8 cellular contexts compared by ENCODE assay signal in the genomic region with DNA sequence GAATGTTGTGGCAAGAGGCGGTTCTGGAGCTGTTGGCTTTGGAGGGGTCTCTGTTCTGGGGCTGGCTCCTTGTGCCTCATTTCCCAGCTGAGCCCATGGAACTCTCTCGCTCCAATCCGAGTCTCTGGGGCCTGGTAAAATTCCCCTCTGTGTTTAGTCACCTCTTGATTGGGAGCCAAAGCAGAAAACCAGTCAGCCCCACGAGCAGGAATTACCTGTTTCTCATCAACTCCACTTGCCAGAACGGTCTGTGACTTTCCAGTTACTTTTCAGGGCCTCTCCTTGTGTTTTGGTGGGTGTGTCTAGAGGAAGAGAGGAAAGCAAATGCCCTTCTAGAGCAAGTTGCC. TPM values are rescaled to one million over a fixed set of nuclear protein-coding genes. Genes with fewer than 3 reads are reported as not detected.
DNase-seq lines count a peak whose midpoint lies in the region; ATAC-seq, FAIRE-seq and TF ChIP-seq lines count a peak whose summit lies in the region.

No MANE protein-coding gene starts in this region.

- H2AFZ ChIP-seq in GM12878 (ENCODE audit: control insufficient read depth, low read depth, low read length) (peak overlapping the region; percentile 80), HepG2 (ENCODE audit: low read length) (peak overlapping the region; percentile 67)

- no peak for TF ChIP-seq RAD21 in GM12878 (IDR thresholded peaks at IDR 0.05; ENCODE audit: insufficient read depth, low read depth, low read length)
- no peak for TF ChIP-seq RAD21 in HepG2 (CRISPR knock-in tag; IDR thresholded peaks at IDR 0.05)

- SMC1A ChIA-PET in GM12878 (lab: Charles Lee; ENCODE audit: uncharacterized antibody, unreplicated experiment) = interaction anchor here (1.0 kb wide), 1 partner anchor 117 kb away, joined by 3 read pairs; no protein-coding TSS in a partner anchor

- peak; percentile 2 for ATAC-seq in CD8-positive, alpha-beta T cell
- ATAC-seq in GM12878 = no peak
- peak; percentile 15 for ATAC-seq in HepG2
- ATAC-seq in HG02981 (IDR thresholded peaks at IDR 0.05; ENCODE audit: unreplicated experiment) = no peak
- no peak for ATAC-seq in HG02763 (IDR thresholded peaks at IDR 0.05; ENCODE audit: unreplicated experiment)

- FAIRE-seq in GM12878 (lab: Jason Lieb, UNC) (no peak), HepG2 (lab: Jason Lieb, UNC) (no peak)

- peak overlapping the region; percentile 54 for H3K27ac ChIP-seq in CD8-positive, alpha-beta T cell (ENCODE audit: low read depth, low read length)
- peak overlapping the region; percentile 80 for H3K27ac ChIP-seq in GM12878 (ENCODE audit: control insufficient read depth, insufficient read depth)
- H3K27ac ChIP-seq in HepG2 (ENCODE audit: extremely low read length, insufficient read depth, low read length) = peak overlapping the region; percentile 67
- H3K27ac ChIP-seq in thyroid gland = peak overlapping the region; percentile 94 to 99 (median 96)

- CTCF ChIA-PET in CD8-positive, alpha-beta T cell (lab: Charles Lee) = interaction anchor here (0.7 to 19.0 kb wide), 6 partner anchors 10 to 389 kb away, joined by 3 to 308 read pairs (median 5); a partner anchor contains a TSS
- CTCF ChIA-PET in GM12878 (lab: Yijun Ruan, JAX) (interaction anchor here (5.3 to 10.5 kb wide), 3 partner anchors 12 to 411 kb away, joined by 40 to 106 read pairs (median 79); a partner anchor contains a TSS), HepG2 (lab: Yijun Ruan, JAX; ENCODE audit: low intra/inter-chr PET ratio, low total read pairs) (no interaction called here)

- H3K79me2 ChIP-seq in GM12878 (ENCODE audit: control insufficient read depth, insufficient read depth, low read length) (no peaks in the 10 kb centered on the region), HepG2 (ENCODE audit: insufficient read depth, low read length) (no peaks in the 10 kb centered on the region)

- no peaks in the 10 kb centered on the region for H3K9me3 Mint-ChIP-seq in CD8-positive, alpha-beta T cell

- intact Hi-C loops in CD8-positive, alpha-beta T cell (cut with DNase I, micrococcal nuclease) = loop anchor here (1.0 to 5.0 kb wide), 2 partner anchors 12 to 140 kb away; a partner anchor contains a TSS
- intact Hi-C loops in GM12878 (cut with micrococcal nuclease; ENCODE audit: unreplicated experiment) = no loop called here
- intact Hi-C loops in HepG2 (cut with micrococcal nuclease; ENCODE audit: unreplicated experiment) = no loop called here
- intact Hi-C loops in thyroid gland (cut with DNase I) = no loop called here

- H4K20me1 ChIP-seq in GM12878 (ENCODE audit: control insufficient read depth, insufficient read depth) (no peaks in the 10 kb centered on the region), HepG2 (ENCODE audit: insufficient read depth, low read length) (no peaks in the 10 kb centered on the region)

- TF ChIP-seq CTCF in CD8-positive, alpha-beta T cell (IDR thresholded peaks at IDR 0.05) = no peak
- no peak for TF ChIP-seq CTCF in GM12878 (IDR thresholded peaks at IDR 0.05 in 2 of 3, conservative IDR thresholded peaks at IDR 0.05 in 1 of 3; ENCODE audit: control insufficient read depth in 2 of 3, extremely low read depth in 1 of 3, insufficient read depth in 1 of 3, low read depth in 3 of 3, low read length in 3 of 3)
- no peak for TF ChIP-seq CTCF in HepG2 (CRISPR knock-in tag; IDR thresholded peaks at IDR 0.05)
- TF ChIP-seq CTCF in thyroid gland (IDR thresholded peaks at IDR 0.05) = no peak

- H3K9me3 ChIP-seq in CD8-positive, alpha-beta T cell (ENCODE audit: low read length) = no peaks in the 10 kb centered on the region
- no peaks in the 10 kb centered on the region; the same call in 2 of the 3 replicates for H3K9me3 ChIP-seq in GM12878 (replicated peaks; ENCODE audit: control insufficient read depth, insufficient read depth, low read length)
- H3K9me3 ChIP-seq in HepG2 (ENCODE audit: low read length) = no peaks in the 10 kb centered on the region
- H3K9me3 ChIP-seq in thyroid gland = no peaks in the 10 kb centered on the region

- peak overlapping the region; percentile 1 for H3K4me3 ChIP-seq in CD8-positive, alpha-beta T cell (ENCODE audit: low read depth, low read length)
- H3K4me3 ChIP-seq in Jurkat, Clone E6-1 (ENCODE audit: low read length) = peak overlapping the region; percentile 40
- peak overlapping the region; percentile 20; the same call in 1 of the 2 replicates for H3K4me3 ChIP-seq in GM12878
- H3K4me3 ChIP-seq in HepG2 (replicated peaks in 1 of 3; ENCODE audit: insufficient read depth in 1 of 3, low read depth in 2 of 3, low read length in 3 of 3) = peak overlapping the region; percentile 41 to 60 (median 47)
- no peak overlapping the region for H3K4me3 ChIP-seq in thyroid gland (replicated peaks in 1 of 3)
- no peak overlapping the region for H3K4me3 ChIP-seq in H7 (ENCODE audit: insufficient read depth, low read depth, low read length)

- H3K4me3 Mint-ChIP-seq in CD8-positive, alpha-beta T cell = peak overlapping the region; percentile 68

- BruUV-seq in GM12878 (replicated peaks; lab: Mats Ljungman, UMichigan) (TSS peak; percentile 95), HepG2 (replicated peaks; lab: Mats Ljungman, UMichigan) (TSS peak; percentile 94)

- H3K27ac Mint-ChIP-seq in CD8-positive, alpha-beta T cell = peak overlapping the region; percentile 98

- H3K9ac ChIP-seq in GM12878 (ENCODE audit: control insufficient read depth, insufficient read depth, low read length) = peak overlapping the region; percentile 36
- peak overlapping the region; percentile 69 for H3K9ac ChIP-seq in HepG2 (ENCODE audit: insufficient read depth, low read depth, low read length)

- DNase-seq in CD8-positive, alpha-beta T cell = no peak
- no peak for DNase-seq in Jurkat, Clone E6-1 (ENCODE audit: low read depth, low spot score)
- DNase-seq in GM12878 (ENCODE audit: low read depth, low spot score) = no peak
- no peak for DNase-seq in HepG2 (ENCODE audit: low spot score)
- DNase-seq in thyroid gland = peak; percentile 83 to 85
- DNase-seq in H7 = no peak

- RAD21 ChIA-PET in GM12878 (lab: Charles Lee; ENCODE audit: unreplicated experiment) = interaction anchor here (1.6 kb wide), 1 partner anchor 412 kb away, joined by 7 read pairs; no protein-coding TSS in a partner anchor

- WGBS in GM12878 (ENCODE audit: insufficient coverage, insufficient replicate concordance, low lambda C conversion rate, missing lambda C conversion rate) = 10% methylated on average over 5 of the region's 5 CpGs
- 0% methylated on average over 5 of the region's 5 CpGs for WGBS in HepG2 (ENCODE audit: low lambda C conversion rate)
- 15 to 21% methylated on average over 5 of the region's 5 CpGs for WGBS in thyroid gland, 2 donors

- POLR2A ChIA-PET in CD8-positive, alpha-beta T cell (lab: Charles Lee) = interaction anchor here (1.8 to 4.7 kb wide), 2 partner anchors 11 to 46 kb away, joined by 6 to 41 read pairs; a partner anchor contains a TSS
- POLR2A ChIA-PET in GM12878 (lab: Charles Lee) = no interaction called here
- POLR2A ChIA-PET in HepG2 (lab: Yijun Ruan, JAX) = interaction anchor here (0.6 to 3.6 kb wide), 4 partner anchors 12 to 204 kb away, joined by 3 to 30 read pairs (median 3); a partner anchor contains a TSS

- peaks cover under 1% of the 10 kb centered on the region for H3K27me3 Mint-ChIP-seq in CD8-positive, alpha-beta T cell (ENCODE audit: low read depth)

- H3K27me3 ChIP-seq in CD8-positive, alpha-beta T cell (ENCODE audit: insufficient read depth, low read length) = no peaks in the 10 kb centered on the region
- H3K27me3 ChIP-seq in GM12878 (replicated peaks in 1 of 2; ENCODE audit: control insufficient read depth in 2 of 2, insufficient read depth in 2 of 2, low read length in 1 of 2) = 0 out of 4 replicates have a peak, but pooled peaks cover 0 to 3% of the 10 kb centered on the region in 2 experiments
- H3K27me3 ChIP-seq in HepG2 (ENCODE audit: control insufficient read depth in 1 of 2, insufficient read depth in 2 of 2, low read length in 2 of 2) = 0 out of 5 replicates have a peak, but pooled peaks cover 1 to 3% of the 10 kb centered on the region in 2 experiments
- H3K27me3 ChIP-seq in thyroid gland = no peaks in the 10 kb centered on the region
- no peaks in the 10 kb centered on the region for H3K27me3 ChIP-seq in H7 (ENCODE audit: control insufficient read depth, insufficient read depth, low read length)

- H3K4me1 ChIP-seq in CD8-positive, alpha-beta T cell (ENCODE audit: insufficient read depth, low read length) = peaks cover 20% of the 10 kb centered on the region
- H3K4me1 ChIP-seq in GM12878 (ENCODE audit: control insufficient read depth, insufficient read depth, low read length) (peaks cover 15% of the 10 kb centered on the region), HepG2 (ENCODE audit: insufficient read depth, low read length) (peaks cover 17% of the 10 kb centered on the region), thyroid gland (peaks cover 21 to 35% of the 10 kb centered on the region in 2 donors)

- TF ChIP-seq POLR2A in GM12878 (IDR thresholded peaks at IDR 0.05; ENCODE audit: low read depth, low read length) (no peak), HepG2 (IDR thresholded peaks at IDR 0.05; ENCODE audit: insufficient read depth in 1 of 2, low read depth in 2 of 2, low read length in 2 of 2) (no peak), thyroid gland (IDR thresholded peaks at IDR 0.05) (no peak)

- H3K4me2 ChIP-seq in GM12878 (ENCODE audit: control insufficient read depth, insufficient read depth) (peak overlapping the region; percentile 61), HepG2 (ENCODE audit: low read depth, low read length) (peak overlapping the region; percentile 80)

- no peaks in the 10 kb centered on the region for H3K36me3 Mint-ChIP-seq in CD8-positive, alpha-beta T cell

- no peaks in the 10 kb centered on the region for H3K36me3 ChIP-seq in CD8-positive, alpha-beta T cell (ENCODE audit: insufficient read depth, low read length)
- H3K36me3 ChIP-seq in GM12878 (ENCODE audit: control insufficient read depth in 2 of 2, insufficient read depth in 2 of 2, low read length in 1 of 2) (no peaks in the 10 kb centered on the region), HepG2 (replicated peaks in 1 of 2; ENCODE audit: control insufficient read depth in 1 of 2, insufficient read depth in 2 of 2, low read length in 2 of 2) (no peaks in the 10 kb centered on the region), thyroid gland (no peaks in the 10 kb centered on the region), H7 (replicated peaks; ENCODE audit: control insufficient read depth, insufficient read depth, low read length) (no peaks in the 10 kb centered on the region)

- in situ Hi-C loops in GM12878 (cut with MboI) = no loop called here
- in situ Hi-C loops in HepG2 (cut with HindIII; ENCODE audit: extremely low pct_ligation_motif_present, low pct_unique_long_range_greater_than_20kb) = no loop called here

- H3K4me1 Mint-ChIP-seq in CD8-positive, alpha-beta T cell (ENCODE audit: low read depth) = peaks cover 18% of the 10 kb centered on the region

- TF ChIP-seq EP300 in GM12878 (IDR thresholded peaks at IDR 0.05; ENCODE audit: borderline replicate concordance in 1 of 2, control insufficient read depth in 1 of 2, low read depth in 2 of 2, low read length in 2 of 2) = no peak
- no peak for TF ChIP-seq EP300 in HepG2 (IDR thresholded peaks at IDR 0.05; ENCODE audit: low read depth in 2 of 2, low read length in 2 of 2)
- no peak for TF ChIP-seq EP300 in HepG2 (CRISPR knock-in tag; IDR thresholded peaks at IDR 0.05; ENCODE audit: borderline replicate concordance)

RNA-seq across cellular contexts. Expression of a gene that starts 10.8 kb away (rescaled TPM):
- 1 to 10 TPM; 7.5 to 7.8 TPM for total RNA-seq in CD8-positive, alpha-beta T cell
- polyA plus RNA-seq in Jurkat, Clone E6-1 (2012; ENCODE audit: insufficient read depth, insufficient read length) = not detected
- total RNA-seq in GM12878 (2013; cell fraction: nucleolus; rRNA removed) = not detected in 2 replicates
- 31.6 and 33.6 TPM in 2 replicates for total RNA-seq in GM12878 (2014; rRNA removed)
- total RNA-seq in GM12878 (2014; rRNA removed; fragmentation: Illumina TruSeq; extraction: Trizol) = 23.7 and 30.0 TPM in 2 replicates
- 27.9 and 29.1 TPM in 2 replicates for total RNA-seq in GM12878 (2021)
- 33.7 TPM for polyA plus RNA-seq in GM12878 (2011; ENCODE audit: low read depth)
- 8.3 and 9.0 TPM in 2 replicates for polyA plus RNA-seq in GM12878 (2011; rRNA removed)
- 13.7 and 14.2 TPM in 2 replicates for polyA plus RNA-seq in GM12878 (2011; cell fraction: cytosol; rRNA removed)
- polyA plus RNA-seq in GM12878 (2011; cell fraction: nucleus; rRNA removed) = 2.3 and 2.9 TPM in 2 replicates
- 17.6 and 26.8 TPM in 2 replicates for polyA plus RNA-seq in GM12878 (2012)
- polyA plus RNA-seq in GM12878 (2014; fragmentation: Illumina TruSeq; extraction: Trizol) = 58.6 and 76.9 TPM in 2 replicates
- polyA plus RNA-seq in GM12878 (2014; fragmentation: Nextera tagmentation; extraction: Ambion mirVana) = 100 to 1,000 TPM in 1 of 2 experiments, 10 to 100 TPM in 1; 98.4 to 134 TPM
- 49.1 and 49.6 TPM in 2 replicates for polyA plus RNA-seq in GM12878 (2014; rRNA removed)
- polyA plus RNA-seq in GM12878 (2016; fragmentation: Nextera tagmentation; extraction: Ambion mirVana) = 10 to 100 TPM; 76.2 to 85.8 TPM
- 3.6 and 7.2 TPM in 2 replicates for polyA minus RNA-seq in GM12878 (2011; rRNA and poly(A)+ RNA removed)
- 11.3 and 12.4 TPM in 2 replicates for polyA minus RNA-seq in GM12878 (2011; cell fraction: cytosol; rRNA and poly(A)+ RNA removed)
- 1.9 and 3.3 TPM in 2 replicates for polyA minus RNA-seq in GM12878 (2011; cell fraction: nucleus; rRNA and poly(A)+ RNA removed)
- total RNA-seq in HepG2 (2016; rRNA removed; fragmentation: Illumina TruSeq; extraction: Trizol) = 5.9 and 6.6 TPM in 2 replicates
- total RNA-seq in HepG2 (2016; cell fraction: cytosol; rRNA removed; fragmentation: Illumina TruSeq; extraction: Trizol; ENCODE audit: low read depth) = 1.3 and 3.2 TPM in 2 replicates
- 4.3 and 7.0 TPM in 2 replicates for total RNA-seq in HepG2 (2016; cell fraction: insoluble cytoplasmic fraction; rRNA removed; fragmentation: Illumina TruSeq; extraction: Trizol)
- 3.4 and 3.6 TPM in 2 replicates for total RNA-seq in HepG2 (2016; cell fraction: membrane; rRNA removed; fragmentation: Illumina TruSeq; extraction: Trizol)
- total RNA-seq in HepG2 (2016; cell fraction: nucleus; rRNA removed; fragmentation: Illumina TruSeq; extraction: Trizol) = 1.3 and 2.0 TPM in 2 replicates
- polyA plus RNA-seq in HepG2 (2011; rRNA removed) = 32.5 and 34.4 TPM in 2 replicates
- polyA plus RNA-seq in HepG2 (2011; cell fraction: cytosol; rRNA removed) = 34.2 and 35.0 TPM in 2 replicates
- polyA plus RNA-seq in HepG2 (2011; cell fraction: nucleus; rRNA removed) = 3.5 and 6.0 TPM in 2 replicates
- 12.4 and 19.5 TPM in 2 replicates for polyA plus RNA-seq in HepG2 (2012)
- 10.8 and 13.7 TPM in 2 replicates for polyA plus RNA-seq in HepG2 (2016; cell fraction: cytosol; fragmentation: Illumina TruSeq; extraction: Trizol; ENCODE audit: low read depth)
- 24.8 and 27.8 TPM in 2 replicates for polyA plus RNA-seq in HepG2 (2016; cell fraction: insoluble cytoplasmic fraction; fragmentation: Illumina TruSeq; extraction: Trizol; ENCODE audit: low read depth)
- 11.2 and 13.6 TPM in 2 replicates for polyA plus RNA-seq in HepG2 (2016; cell fraction: membrane; fragmentation: Illumina TruSeq; extraction: Trizol; ENCODE audit: low read depth)
- polyA plus RNA-seq in HepG2 (2016; cell fraction: nucleus; fragmentation: Illumina TruSeq; extraction: Trizol; ENCODE audit: insufficient read depth, low read depth) = 8.1 and 10.6 TPM in 2 replicates
- 24.1 and 1,581 TPM in 2 replicates for polyA minus RNA-seq in HepG2 (2011; rRNA and poly(A)+ RNA removed; ENCODE audit: low replicate concordance)
- polyA minus RNA-seq in HepG2 (2011; cell fraction: cytosol; rRNA and poly(A)+ RNA removed) = 14.6 and 16.4 TPM in 2 replicates
- polyA minus RNA-seq in HepG2 (2011; cell fraction: nucleus; rRNA and poly(A)+ RNA removed) = 5.2 and 6.7 TPM in 2 replicates
- 100 to 1,000 TPM; 120 to 368 (median 160) TPM for total RNA-seq in thyroid gland
- total RNA-seq in H7 (2014; rRNA removed; shearing (Covaris generic)) = 474 and 597 TPM in 2 replicates

RNA-seq across cellular contexts. Expression of a gene that starts 41.3 kb away (rescaled TPM):
- not detected for total RNA-seq in CD8-positive, alpha-beta T cell
- polyA plus RNA-seq in Jurkat, Clone E6-1 (2012; ENCODE audit: insufficient read depth, insufficient read length) = not detected
- total RNA-seq in GM12878 (2013; cell fraction: nucleolus; rRNA removed) = not detected in 2 replicates
- total RNA-seq in GM12878 (2014; rRNA removed) (not detected in 2 replicates), GM12878 (2014; rRNA removed; fragmentation: Illumina TruSeq; extraction: Trizol) (not detected in 2 replicates), GM12878 (2021) (not detected in 2 replicates), HepG2 (2016; rRNA removed; fragmentation: Illumina TruSeq; extraction: Trizol) (not detected in 2 replicates), thyroid gland (not detected)
- not detected for polyA plus RNA-seq in GM12878 (2011; ENCODE audit: low read depth)
- polyA plus RNA-seq in GM12878 (2011; rRNA removed) (not detected in 2 replicates), GM12878 (2014; fragmentation: Illumina TruSeq; extraction: Trizol) (not detected in 2 replicates), GM12878 (2014; fragmentation: Nextera tagmentation; extraction: Ambion mirVana) (not detected), GM12878 (2014; rRNA removed) (not detected in 2 replicates), GM12878 (2016; fragmentation: Nextera tagmentation; extraction: Ambion mirVana) (not detected), HepG2 (2011; rRNA removed) (not detected in 2 replicates)
- not detected in 2 replicates for polyA plus RNA-seq in GM12878 (2011; cell fraction: cytosol; rRNA removed)
- not detected in 2 replicates for polyA plus RNA-seq in GM12878 (2011; cell fraction: nucleus; rRNA removed)
- not detected in 2 replicates for polyA plus RNA-seq in GM12878 (2012)
- not detected in 2 replicates for polyA minus RNA-seq in GM12878 (2011; rRNA and poly(A)+ RNA removed)
- not detected in 2 replicates for polyA minus RNA-seq in GM12878 (2011; cell fraction: cytosol; rRNA and poly(A)+ RNA removed)
- not detected in 2 replicates for polyA minus RNA-seq in GM12878 (2011; cell fraction: nucleus; rRNA and poly(A)+ RNA removed)
- not detected in 2 replicates for total RNA-seq in HepG2 (2016; cell fraction: cytosol; rRNA removed; fragmentation: Illumina TruSeq; extraction: Trizol; ENCODE audit: low read depth)
- not detected in 2 replicates for total RNA-seq in HepG2 (2016; cell fraction: insoluble cytoplasmic fraction; rRNA removed; fragmentation: Illumina TruSeq; extraction: Trizol)
- total RNA-seq in HepG2 (2016; cell fraction: membrane; rRNA removed; fragmentation: Illumina TruSeq; extraction: Trizol) = not detected in 2 replicates
- not detected in 2 replicates for total RNA-seq in HepG2 (2016; cell fraction: nucleus; rRNA removed; fragmentation: Illumina TruSeq; extraction: Trizol)
- not detected in 2 replicates for polyA plus RNA-seq in HepG2 (2011; cell fraction: cytosol; rRNA removed)
- polyA plus RNA-seq in HepG2 (2011; cell fraction: nucleus; rRNA removed) = not detected in 2 replicates
- not detected in 2 replicates for polyA plus RNA-seq in HepG2 (2012)
- not detected in 2 replicates for polyA plus RNA-seq in HepG2 (2016; cell fraction: cytosol; fragmentation: Illumina TruSeq; extraction: Trizol; ENCODE audit: low read depth)
- polyA plus RNA-seq in HepG2 (2016; cell fraction: insoluble cytoplasmic fraction; fragmentation: Illumina TruSeq; extraction: Trizol; ENCODE audit: low read depth) = not detected in 2 replicates
- not detected in 2 replicates for polyA plus RNA-seq in HepG2 (2016; cell fraction: membrane; fragmentation: Illumina TruSeq; extraction: Trizol; ENCODE audit: low read depth)
- polyA plus RNA-seq in HepG2 (2016; cell fraction: nucleus; fragmentation: Illumina TruSeq; extraction: Trizol; ENCODE audit: insufficient read depth, low read depth) = not detected in 2 replicates
- polyA minus RNA-seq in HepG2 (2011; rRNA and poly(A)+ RNA removed; ENCODE audit: low replicate concordance) = not detected in 2 replicates
- polyA minus RNA-seq in HepG2 (2011; cell fraction: cytosol; rRNA and poly(A)+ RNA removed) = not detected in 2 replicates
- not detected in 2 replicates for polyA minus RNA-seq in HepG2 (2011; cell fraction: nucleus; rRNA and poly(A)+ RNA removed)
- total RNA-seq in H7 (2014; rRNA removed; shearing (Covaris generic)) = not detected in 2 replicates

RNA-seq across cellular contexts. Expression of a gene that starts 53.9 kb away (rescaled TPM):
- 100 to 1,000 TPM; 132 to 138 TPM for total RNA-seq in CD8-positive, alpha-beta T cell
- polyA plus RNA-seq in Jurkat, Clone E6-1 (2012; ENCODE audit: insufficient read depth, insufficient read length) = 141 TPM
- not detected in 2 replicates for total RNA-seq in GM12878 (2013; cell fraction: nucleolus; rRNA removed)
- total RNA-seq in GM12878 (2014; rRNA removed) (0.56 TPM in 1 of 2 replicates, not detected in the other), GM12878 (2014; rRNA removed; fragmentation: Illumina TruSeq; extraction: Trizol) (not detected in 2 replicates), GM12878 (2021) (1.6 and 2.8 TPM in 2 replicates), HepG2 (2016; rRNA removed; fragmentation: Illumina TruSeq; extraction: Trizol) (16.8 and 25.6 TPM in 2 replicates), thyroid gland (10 to 100 TPM; 11.2 to 64.0 (median 35.6) TPM)
- polyA plus RNA-seq in GM12878 (2011; ENCODE audit: low read depth) = 6.1 TPM
- polyA plus RNA-seq in GM12878 (2011; rRNA removed) (0.16 and 0.20 TPM in 2 replicates), GM12878 (2014; fragmentation: Illumina TruSeq; extraction: Trizol) (not detected in 2 replicates), GM12878 (2014; fragmentation: Nextera tagmentation; extraction: Ambion mirVana) (under 1 TPM; 0.18 to 0.50 TPM), GM12878 (2014; rRNA removed) (0.65 TPM in 1 of 2 replicates, not detected in the other), GM12878 (2016; fragmentation: Nextera tagmentation; extraction: Ambion mirVana) (1 to 10 TPM; 1.6 to 2.1 TPM), HepG2 (2011; rRNA removed) (21.2 and 28.7 TPM in 2 replicates)
- polyA plus RNA-seq in GM12878 (2011; cell fraction: cytosol; rRNA removed) = 0.12 and 0.28 TPM in 2 replicates
- not detected in 2 replicates for polyA plus RNA-seq in GM12878 (2011; cell fraction: nucleus; rRNA removed)
- polyA plus RNA-seq in GM12878 (2012) = 3.3 and 3.5 TPM in 2 replicates
- polyA minus RNA-seq in GM12878 (2011; rRNA and poly(A)+ RNA removed) = not detected in 2 replicates
- polyA minus RNA-seq in GM12878 (2011; cell fraction: cytosol; rRNA and poly(A)+ RNA removed) = 3.8 and 4.9 TPM in 2 replicates
- 0.24 and 0.96 TPM in 2 replicates for polyA minus RNA-seq in GM12878 (2011; cell fraction: nucleus; rRNA and poly(A)+ RNA removed)
- 11.2 and 14.8 TPM in 2 replicates for total RNA-seq in HepG2 (2016; cell fraction: cytosol; rRNA removed; fragmentation: Illumina TruSeq; extraction: Trizol; ENCODE audit: low read depth)
- total RNA-seq in HepG2 (2016; cell fraction: insoluble cytoplasmic fraction; rRNA removed; fragmentation: Illumina TruSeq; extraction: Trizol) = 16.6 and 20.0 TPM in 2 replicates
- total RNA-seq in HepG2 (2016; cell fraction: membrane; rRNA removed; fragmentation: Illumina TruSeq; extraction: Trizol) = 11.0 and 15.4 TPM in 2 replicates
- 9.2 and 9.3 TPM in 2 replicates for total RNA-seq in HepG2 (2016; cell fraction: nucleus; rRNA removed; fragmentation: Illumina TruSeq; extraction: Trizol)
- polyA plus RNA-seq in HepG2 (2011; cell fraction: cytosol; rRNA removed) = 20.0 and 23.9 TPM in 2 replicates
- 4.5 and 6.8 TPM in 2 replicates for polyA plus RNA-seq in HepG2 (2011; cell fraction: nucleus; rRNA removed)
- 83.4 and 162 TPM in 2 replicates for polyA plus RNA-seq in HepG2 (2012)
- 40.3 and 56.7 TPM in 2 replicates for polyA plus RNA-seq in HepG2 (2016; cell fraction: cytosol; fragmentation: Illumina TruSeq; extraction: Trizol; ENCODE audit: low read depth)
- polyA plus RNA-seq in HepG2 (2016; cell fraction: insoluble cytoplasmic fraction; fragmentation: Illumina TruSeq; extraction: Trizol; ENCODE audit: low read depth) = 59.5 and 63.7 TPM in 2 replicates
- 33.3 and 43.6 TPM in 2 replicates for polyA plus RNA-seq in HepG2 (2016; cell fraction: membrane; fragmentation: Illumina TruSeq; extraction: Trizol; ENCODE audit: low read depth)
- polyA plus RNA-seq in HepG2 (2016; cell fraction: nucleus; fragmentation: Illumina TruSeq; extraction: Trizol; ENCODE audit: insufficient read depth, low read depth) = 26.6 and 31.6 TPM in 2 replicates
- 10.2 and 42.1 TPM in 2 replicates for polyA minus RNA-seq in HepG2 (2011; rRNA and poly(A)+ RNA removed; ENCODE audit: low replicate concordance)
- polyA minus RNA-seq in HepG2 (2011; cell fraction: cytosol; rRNA and poly(A)+ RNA removed) = 51.8 and 64.0 TPM in 2 replicates
- polyA minus RNA-seq in HepG2 (2011; cell fraction: nucleus; rRNA and poly(A)+ RNA removed) = 12.5 and 18.9 TPM in 2 replicates
- total RNA-seq in H7 (2014; rRNA removed; shearing (Covaris generic)) = 102 and 116 TPM in 2 replicates

Comparison
In these comparisons a context has a peak if more than half of its experiments do, and no peak if none do; other contexts are left out.
1. ATAC-seq: peak in CD8-positive, alpha-beta T cell (single experiment) and HepG2 (single experiment); none in GM12878 (single experiment), HG02981 (single experiment) and HG02763 (single experiment).
2. DNase-seq: peak in thyroid gland (2 of 2); none in CD8-positive, alpha-beta T cell (0 of 7), Jurkat, Clone E6-1 (single experiment), GM12878 (single experiment), HepG2 (single experiment) and H7 (single experiment).
3. H3K4me3 ChIP-seq: peak in CD8-positive, alpha-beta T cell (single experiment), Jurkat, Clone E6-1 (single experiment), GM12878 (single experiment) and HepG2 (3 of 3); none in thyroid gland (0 of 3) and H7 (single experiment).
4. intact Hi-C loops: an anchor here in CD8-positive, alpha-beta T cell (1.0 to 5.0 kb wide); none called in GM12878, HepG2 and thyroid gland.
5. Peak in every context shown above with its lines, with median percentiles within 50 percentile points of each other: H3K27ac ChIP-seq.